In genomic region chr6:37283786-37284185, GRCh38 we compare ENCODE assay signal across 12 cellular contexts. TPM values are rescaled to one million over a fixed set of nuclear protein-coding genes. Genes with fewer than 3 reads are reported as not detected.
DNase-seq lines count a peak whose midpoint lies in the region; ATAC-seq and TF ChIP-seq lines count a peak whose summit lies in the region.
"Had no signal": no experiment of that assay in that cellular context is flagged by ENCODE, and none has a peak within 500 bp of the region (broad histone marks: within the 10 kb centered on the region; RNA-seq: fewer than 3 reads in every experiment).

No MANE protein-coding gene starts in this region.

- no peak for TF ChIP-seq CTCF in lower lobe of right lung (IDR thresholded peaks at IDR 0.05)
- TF ChIP-seq CTCF in stomach (IDR thresholded peaks at IDR 0.05) = no peak

- no peak for TF ChIP-seq POLR2A in stomach (IDR thresholded peaks at IDR 0.05)

- DNase-seq in GM03348 (ENCODE audit: low spot score) = peak; percentile 44
- DNase-seq in lower lobe of right lung = no peak
- DNase-seq in stomach = peak; percentile 42
- no peak for DNase-seq in NCI-H2196 treated with DMSO at 0.1 percent for 48 hours (lab: John Stamatoyannopoulos, UW; ENCODE audit: unreplicated experiment)
- no peak for DNase-seq in SHP77 (lab: John Stamatoyannopoulos, UW)
- DNase-seq in SKM-1 treated with dmso at 0.1 percent for 144 hours (lab: John Stamatoyannopoulos, UW; ENCODE audit: unreplicated experiment) = no peak
- DNase-seq: activated CD4-positive, alpha-beta T cell treated with anti-CD3 and anti-CD28 coated beads, Interleukin-2, amount 10 ng/mL, durations not matched to agents 7 days and 5 days; CD4-positive, CD25-positive, alpha-beta regulatory T cell had no signal

- ATAC-seq in lower lobe of right lung (peak; percentile 35 to 72), GM19351 (IDR thresholded peaks at IDR 0.05; ENCODE audit: unreplicated experiment) (no peak)

- H3K36me3 ChIP-seq in lower lobe of right lung (peaks cover 75% of the 10 kb centered on the region), stomach (peaks cover 28 to 90% (median 82%) of the 10 kb centered on the region in 4 donors)

- H3K27me3 ChIP-seq in lower lobe of right lung (ENCODE audit: low read depth) (no peaks in the 10 kb centered on the region), stomach (no peaks in the 10 kb centered on the region)
- H3K27me3 ChIP-seq: suprapubic skin had no signal

- H3K4me1 ChIP-seq in lower lobe of right lung = peaks cover 8% of the 10 kb centered on the region
- peaks cover 7 to 52% (median 22%) of the 10 kb centered on the region in 4 donors for H3K4me1 ChIP-seq in stomach

- no peak for TF ChIP-seq EP300 in stomach (IDR thresholded peaks at IDR 0.05)

- H3K9me3 ChIP-seq in lower lobe of right lung (no peaks in the 10 kb centered on the region), stomach (no peaks in the 10 kb centered on the region)
- H3K9me3 ChIP-seq: suprapubic skin had no signal

- intact Hi-C loops in lower lobe of right lung (cut with DNase I) = no loop called here
- intact Hi-C loops in stomach (cut with DNase I; ENCODE audit: low total_unique reads) = no loop called here

- 29 to 63% (median 40%) methylated on average over 1 of the region's 1 CpG for WGBS in stomach, 5 donors

- H3K27ac ChIP-seq in cingulate gyrus (ENCODE audit: low read depth, low read length) (peak overlapping the region; percentile 55), lower lobe of right lung (no peak overlapping the region), stomach (peak overlapping the region in 4 of 5 donors; percentile 5 to 60 (median 38))
- H3K27ac ChIP-seq: suprapubic skin had no signal

- no peak overlapping the region for H3K4me3 ChIP-seq in lower lobe of right lung
- H3K4me3 ChIP-seq in stomach = no peak overlapping the region
- H3K4me3 ChIP-seq: suprapubic skin had no signal

RNA-seq across cellular contexts. Expression of gene TMEM217, which starts 25.8 kb away (rescaled TPM):
- 1.1 TPM for total RNA-seq in lower lobe of right lung
- total RNA-seq in stomach = under 1 TPM in 1 of 5 donors, not detected in 4; 0.87 TPM
- 1 to 10 TPM in 1 of 3 donors, under 1 TPM in 1, not detected in 1; 0.60 to 1.2 TPM for polyA plus RNA-seq in stomach
- polyA plus RNA-seq: IgD-negative memory B cell had no signal

RNA-seq across cellular contexts. Expression of gene TBC1D22B, which starts 26.2 kb away (rescaled TPM):
- total RNA-seq in lower lobe of right lung (11.5 TPM), stomach (10 to 100 TPM in 1 of 5 donors, 1 to 10 TPM in 4; 3.5 to 16.3 (median 6.4) TPM)
- 1 to 10 TPM; 5.8 to 6.4 (median 5.9) TPM for polyA plus RNA-seq in stomach

Comparison
In these comparisons a context has a peak if more than half of its experiments do, and no peak if none do; other contexts are left out.
1. DNase-seq: peak in GM03348 (single experiment) and stomach (single experiment); none in lower lobe of right lung (single experiment), NCI-H2196 treated with DMSO at 0.1 percent for 48 hours (single experiment), SHP77 (0 of 2) and SKM-1 treated with dmso at 0.1 percent for 144 hours (single experiment).